Comparison of ENCODE assay signal across 8 cellular contexts in the genomic region with DNA sequence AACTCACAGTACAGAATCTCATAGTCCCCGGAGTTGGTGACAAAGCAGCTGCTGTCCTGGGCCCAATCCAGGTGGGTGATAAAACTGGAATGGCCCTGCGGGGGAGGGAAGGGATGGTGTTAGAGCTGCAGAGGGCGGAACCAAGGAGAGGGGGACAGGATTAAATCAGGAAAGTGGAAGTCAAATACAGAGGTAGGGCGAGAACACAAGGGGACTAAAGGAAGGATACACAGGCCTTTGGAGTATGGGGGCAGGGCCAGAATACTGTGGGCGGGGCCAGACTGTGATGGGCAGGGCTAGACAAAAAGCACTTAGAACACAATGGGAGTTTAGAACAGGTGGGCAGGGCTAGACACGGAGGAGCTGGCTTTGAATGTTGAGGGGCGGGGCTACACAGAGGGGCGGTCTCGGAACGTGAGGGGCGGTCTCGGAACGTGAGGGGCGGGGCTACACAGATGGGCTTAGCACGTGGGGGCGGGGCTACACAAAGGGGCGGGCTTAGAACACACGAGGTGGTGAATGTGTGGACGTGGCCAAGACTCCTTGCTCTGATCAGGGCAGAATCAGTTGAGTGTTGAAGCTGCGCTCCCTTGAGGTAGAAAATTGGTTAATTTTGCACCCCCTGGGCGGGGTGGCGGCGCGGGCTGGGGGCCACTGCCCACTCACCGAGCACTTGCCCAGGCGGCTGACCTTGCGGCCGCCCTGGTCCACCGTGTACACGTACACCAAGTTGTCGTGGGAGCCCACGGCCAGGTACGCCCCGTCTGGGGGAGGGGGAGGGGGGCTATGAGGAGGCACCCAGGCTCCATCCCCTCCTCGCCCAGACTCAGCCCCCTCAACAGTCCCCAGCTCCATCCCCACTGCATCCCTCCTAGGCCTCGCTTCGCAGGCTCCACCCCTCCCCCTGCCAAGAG. TPM values are rescaled to one million over a fixed set of nuclear protein-coding genes. Genes with fewer than 3 reads are reported as not detected.
DNase-seq lines count a peak whose midpoint lies in the region; ATAC-seq, FAIRE-seq and TF ChIP-seq lines count a peak whose summit lies in the region.

No MANE protein-coding gene starts in this region.

- TF ChIP-seq RAD21 in GM12878 (IDR thresholded peaks at IDR 0.05; ENCODE audit: insufficient read depth, low read depth, low read length), result no peak

- 52% methylated on average over 24 of the region's 37 CpGs for WGBS in GM12878 (ENCODE audit: insufficient coverage, insufficient replicate concordance, low lambda C conversion rate, missing lambda C conversion rate)

- no peaks in the 10 kb centered on the region for H3K27me3 ChIP-seq in GM12878 (replicated peaks in 1 of 2; ENCODE audit: control insufficient read depth in 2 of 2, insufficient read depth in 2 of 2, low read length in 1 of 2)
- H3K27me3 ChIP-seq in iPS-18a (ENCODE audit: control insufficient read depth, insufficient read depth, low read length), result no peaks in the 10 kb centered on the region

- peak; percentile 33 for FAIRE-seq in TTC549 (lab: Jason Lieb, UNC)
- FAIRE-seq in GM12878 (lab: Jason Lieb, UNC), result peak; percentile 57

- TF ChIP-seq POLR2A in GM12878 (IDR thresholded peaks at IDR 0.05; ENCODE audit: low read depth, low read length), result 0 out of 2 replicates have a peak, but pooled peaks have one; percentile 29

- SMC1A ChIA-PET in GM12878 (lab: Charles Lee; ENCODE audit: uncharacterized antibody, unreplicated experiment), result interaction anchor here (5.1 kb wide), 1 partner anchor 25 kb away, joined by 39 read pairs; a partner anchor contains a TSS

- H3K4me2 ChIP-seq in GM12878 (ENCODE audit: control insufficient read depth, insufficient read depth), result no peak overlapping the region; the same call in 1 of the 2 replicates

- no peaks in the 10 kb centered on the region for H4K20me1 ChIP-seq in GM12878 (ENCODE audit: control insufficient read depth, insufficient read depth)

- RAD21 ChIA-PET in GM12878 (lab: Charles Lee; ENCODE audit: unreplicated experiment), result interaction anchor here (0.5 to 3.3 kb wide), 3 partner anchors 26 to 92 kb away, joined by 3 to 27 read pairs (median 5); no protein-coding TSS in a partner anchor

- CTCF ChIA-PET in GM12878 (lab: Yijun Ruan, JAX), result interaction anchor here (1.0 to 4.7 kb wide), 4 partner anchors 15 to 176 kb away, joined by 3 to 43 read pairs (median 4); no protein-coding TSS in a partner anchor

- peaks cover 14 to 23% of the 10 kb centered on the region in 2 experiments for H3K36me3 ChIP-seq in GM12878 (ENCODE audit: control insufficient read depth in 2 of 2, insufficient read depth in 2 of 2, low read length in 1 of 2)
- peaks cover 6% of the 10 kb centered on the region for H3K36me3 ChIP-seq in iPS-18a (ENCODE audit: control insufficient read depth, low read depth, low read length)

- H2AFZ ChIP-seq in GM12878 (ENCODE audit: control insufficient read depth, low read depth, low read length), result no peak overlapping the region

- BruUV-seq in GM12878 (replicated peaks; lab: Mats Ljungman, UMichigan), result no TSS peak

- POLR2A ChIA-PET in GM12878 (lab: Charles Lee), result interaction anchor here (0.6 to 2.7 kb wide), 6 partner anchors 11 to 185 kb away, joined by 3 to 25 read pairs (median 4); a partner anchor contains a TSS

- H3K79me2 ChIP-seq in GM12878 (ENCODE audit: control insufficient read depth, insufficient read depth, low read length), result no peaks in the 10 kb centered on the region

- no peak for TF ChIP-seq EP300 in GM12878 (IDR thresholded peaks at IDR 0.05; ENCODE audit: borderline replicate concordance in 1 of 2, control insufficient read depth in 1 of 2, low read depth in 2 of 2, low read length in 2 of 2)

- H3K4me3 ChIP-seq in GM12878 (no peak overlapping the region), iPS-18a (ENCODE audit: low read length) (peak overlapping the region; percentile 81)

- H3K9me3 ChIP-seq in GM12878 (replicated peaks; ENCODE audit: control insufficient read depth, insufficient read depth, low read length) (no peaks in the 10 kb centered on the region), iPS-18a (ENCODE audit: control insufficient read depth, low read depth, low read length) (no peaks in the 10 kb centered on the region)

- ATAC-seq in GM18502 (IDR thresholded peaks at IDR 0.05; ENCODE audit: poor library complexity, unreplicated experiment) (peak; percentile 64), GM12878 (peak; percentile 91), GM19397 (IDR thresholded peaks at IDR 0.05; ENCODE audit: unreplicated experiment) (no peak), HG03342 (IDR thresholded peaks at IDR 0.05; ENCODE audit: unreplicated experiment) (no peak)

- DNase-seq in NCI-H1436 (lab: John Stamatoyannopoulos, UW) (peak; percentile 86), GM12878 (ENCODE audit: low read depth, low spot score) (peak; percentile 48)
- DNase-seq in stimulated activated CD4-positive, alpha-beta T cell treated with anti-CD3 and anti-CD28 coated beads, Interleukin-15, amount 100 ng/mL, for 48 hours (ENCODE audit: low read depth in 2 of 2), result peak; percentile 89 to 90

- no peak for TF ChIP-seq CTCF in GM12878 (IDR thresholded peaks at IDR 0.05 in 2 of 3, conservative IDR thresholded peaks at IDR 0.05 in 1 of 3; ENCODE audit: control insufficient read depth in 2 of 3, extremely low read depth in 1 of 3, insufficient read depth in 1 of 3, low read depth in 3 of 3, low read length in 3 of 3)

- intact Hi-C loops in GM12878 (cut with micrococcal nuclease; ENCODE audit: unreplicated experiment), result loop anchor here (2.0 kb wide), 1 partner anchor 27 kb away; no protein-coding TSS in a partner anchor

- in situ Hi-C loops in GM12878 (cut with MboI), result no loop called here

- H3K4me1 ChIP-seq in GM12878 (ENCODE audit: control insufficient read depth, insufficient read depth, low read length), result peaks cover 18% of the 10 kb centered on the region
- no peaks in the 10 kb centered on the region for H3K4me1 ChIP-seq in iPS-18a (ENCODE audit: control insufficient read depth, low read depth, low read length)

- H3K27ac ChIP-seq in GM12878 (ENCODE audit: control insufficient read depth, insufficient read depth) (no peak overlapping the region), iPS-18a (ENCODE audit: low read length) (peak overlapping the region; percentile 80)

- no peak overlapping the region for H3K9ac ChIP-seq in GM12878 (ENCODE audit: control insufficient read depth, insufficient read depth, low read length)
- H3K9ac ChIP-seq in iPS-18a (ENCODE audit: low read length), result peak overlapping the region; percentile 74

RNA-seq across cellular contexts. Expression of a gene that starts 14.0 kb away (rescaled TPM):
- 0.10 TPM in 1 of 2 replicates, not detected in the other for total RNA-seq in GM12878 (2013; cell fraction: nucleolus; rRNA removed)
- total RNA-seq in GM12878 (2014; rRNA removed) (not detected in 2 replicates), GM12878 (2014; rRNA removed; fragmentation: Illumina TruSeq; extraction: Trizol) (not detected in 2 replicates), GM12878 (2021) (not detected in 2 replicates)
- polyA plus RNA-seq in GM12878 (2011; ENCODE audit: low read depth), result not detected
- polyA plus RNA-seq in GM12878 (2011; rRNA removed) (not detected in 2 replicates), GM12878 (2014; fragmentation: Illumina TruSeq; extraction: Trizol) (not detected in 2 replicates), GM12878 (2014; fragmentation: Nextera tagmentation; extraction: Ambion mirVana) (not detected), GM12878 (2014; rRNA removed) (0.03 TPM in 1 of 2 replicates, not detected in the other), GM12878 (2016; fragmentation: Nextera tagmentation; extraction: Ambion mirVana) (not detected)
- 0.07 TPM in 1 of 2 replicates, not detected in the other for polyA plus RNA-seq in GM12878 (2011; cell fraction: cytosol; rRNA removed)
- 0.12 and 0.13 TPM in 2 replicates for polyA plus RNA-seq in GM12878 (2011; cell fraction: nucleus; rRNA removed)
- not detected in 2 replicates for polyA plus RNA-seq in GM12878 (2012)
- polyA minus RNA-seq in GM12878 (2011; rRNA and poly(A)+ RNA removed), result not detected in 2 replicates
- not detected in 2 replicates for polyA minus RNA-seq in GM12878 (2011; cell fraction: cytosol; rRNA and poly(A)+ RNA removed)
- not detected in 2 replicates for polyA minus RNA-seq in GM12878 (2011; cell fraction: nucleus; rRNA and poly(A)+ RNA removed)

RNA-seq across cellular contexts. Expression of a gene that starts 23.1 kb away (rescaled TPM):
- 163 and 188 TPM in 2 replicates for total RNA-seq in GM12878 (2013; cell fraction: nucleolus; rRNA removed)
- total RNA-seq in GM12878 (2014; rRNA removed) (44.0 and 46.7 TPM in 2 replicates), GM12878 (2014; rRNA removed; fragmentation: Illumina TruSeq; extraction: Trizol) (23.4 and 23.8 TPM in 2 replicates), GM12878 (2021) (64.0 and 72.2 TPM in 2 replicates)
- 29.8 TPM for polyA plus RNA-seq in GM12878 (2011; ENCODE audit: low read depth)
- polyA plus RNA-seq in GM12878 (2011; rRNA removed) (28.4 and 47.7 TPM in 2 replicates), GM12878 (2014; fragmentation: Illumina TruSeq; extraction: Trizol) (18.2 and 25.3 TPM in 2 replicates), GM12878 (2014; fragmentation: Nextera tagmentation; extraction: Ambion mirVana) (1 to 10 TPM; 1.6 to 2.2 TPM), GM12878 (2014; rRNA removed) (56.1 and 56.6 TPM in 2 replicates), GM12878 (2016; fragmentation: Nextera tagmentation; extraction: Ambion mirVana) (10 to 100 TPM; 27.4 to 27.6 TPM)
- polyA plus RNA-seq in GM12878 (2011; cell fraction: cytosol; rRNA removed), result 56.3 and 65.9 TPM in 2 replicates
- polyA plus RNA-seq in GM12878 (2011; cell fraction: nucleus; rRNA removed), result 324 and 327 TPM in 2 replicates
- polyA plus RNA-seq in GM12878 (2012), result 60.4 and 77.9 TPM in 2 replicates
- polyA minus RNA-seq in GM12878 (2011; rRNA and poly(A)+ RNA removed), result 48.7 and 64.3 TPM in 2 replicates
- polyA minus RNA-seq in GM12878 (2011; cell fraction: cytosol; rRNA and poly(A)+ RNA removed), result 22.5 and 26.9 TPM in 2 replicates
- 71.6 and 94.8 TPM in 2 replicates for polyA minus RNA-seq in GM12878 (2011; cell fraction: nucleus; rRNA and poly(A)+ RNA removed)

RNA-seq across cellular contexts. Expression of a gene that starts 31.4 kb away (rescaled TPM):
- total RNA-seq in GM12878 (2013; cell fraction: nucleolus; rRNA removed), result 11.7 and 16.1 TPM in 2 replicates
- total RNA-seq in GM12878 (2014; rRNA removed) (5.9 and 8.0 TPM in 2 replicates), GM12878 (2014; rRNA removed; fragmentation: Illumina TruSeq; extraction: Trizol) (9.8 and 10.0 TPM in 2 replicates), GM12878 (2021) (18.1 and 22.2 TPM in 2 replicates)
- 4.2 TPM for polyA plus RNA-seq in GM12878 (2011; ENCODE audit: low read depth)
- polyA plus RNA-seq in GM12878 (2011; rRNA removed) (15.0 and 24.3 TPM in 2 replicates), GM12878 (2014; fragmentation: Illumina TruSeq; extraction: Trizol) (10.6 and 12.8 TPM in 2 replicates), GM12878 (2014; fragmentation: Nextera tagmentation; extraction: Ambion mirVana) (1 to 10 TPM; 2.2 to 2.3 TPM), GM12878 (2014; rRNA removed) (11.4 and 13.8 TPM in 2 replicates), GM12878 (2016; fragmentation: Nextera tagmentation; extraction: Ambion mirVana) (10 to 100 TPM; 21.7 to 22.4 TPM)
- polyA plus RNA-seq in GM12878 (2011; cell fraction: cytosol; rRNA removed), result 32.7 and 39.1 TPM in 2 replicates
- polyA plus RNA-seq in GM12878 (2011; cell fraction: nucleus; rRNA removed), result 9.0 and 14.1 TPM in 2 replicates
- polyA plus RNA-seq in GM12878 (2012), result 7.4 and 7.6 TPM in 2 replicates
- 23.6 and 30.2 TPM in 2 replicates for polyA minus RNA-seq in GM12878 (2011; rRNA and poly(A)+ RNA removed)
- 8.1 and 10.3 TPM in 2 replicates for polyA minus RNA-seq in GM12878 (2011; cell fraction: cytosol; rRNA and poly(A)+ RNA removed)
- polyA minus RNA-seq in GM12878 (2011; cell fraction: nucleus; rRNA and poly(A)+ RNA removed), result 1.6 and 3.3 TPM in 2 replicates

RNA-seq across cellular contexts. Expression of a gene that starts 52.0 kb away (rescaled TPM):
- 85.9 and 95.2 TPM in 2 replicates for total RNA-seq in GM12878 (2013; cell fraction: nucleolus; rRNA removed)
- total RNA-seq in GM12878 (2014; rRNA removed), result 14.5 and 17.8 TPM in 2 replicates
- 17.9 and 18.0 TPM in 2 replicates for total RNA-seq in GM12878 (2014; rRNA removed; fragmentation: Illumina TruSeq; extraction: Trizol)
- total RNA-seq in GM12878 (2021), result 22.1 and 25.6 TPM in 2 replicates
- 19.2 TPM for polyA plus RNA-seq in GM12878 (2011; ENCODE audit: low read depth)
- polyA plus RNA-seq in GM12878 (2011; rRNA removed), result 12.3 and 13.8 TPM in 2 replicates
- polyA plus RNA-seq in GM12878 (2011; cell fraction: cytosol; rRNA removed), result 9.7 and 14.7 TPM in 2 replicates
- 121 and 135 TPM in 2 replicates for polyA plus RNA-seq in GM12878 (2011; cell fraction: nucleus; rRNA removed)
- 31.5 and 53.5 TPM in 2 replicates for polyA plus RNA-seq in GM12878 (2012)
- polyA plus RNA-seq in GM12878 (2014; fragmentation: Illumina TruSeq; extraction: Trizol), result 10.5 and 13.6 TPM in 2 replicates
- 1 to 10 TPM; 1.7 TPM for polyA plus RNA-seq in GM12878 (2014; fragmentation: Nextera tagmentation; extraction: Ambion mirVana)
- polyA plus RNA-seq in GM12878 (2014; rRNA removed), result 26.3 and 27.1 TPM in 2 replicates
- 1 to 10 TPM; 4.2 to 5.4 TPM for polyA plus RNA-seq in GM12878 (2016; fragmentation: Nextera tagmentation; extraction: Ambion mirVana)
- 19.0 and 34.2 TPM in 2 replicates for polyA minus RNA-seq in GM12878 (2011; rRNA and poly(A)+ RNA removed)
- polyA minus RNA-seq in GM12878 (2011; cell fraction: cytosol; rRNA and poly(A)+ RNA removed), result 7.2 and 8.6 TPM in 2 replicates
- polyA minus RNA-seq in GM12878 (2011; cell fraction: nucleus; rRNA and poly(A)+ RNA removed), result 47.6 and 63.2 TPM in 2 replicates

Comparison
In these comparisons a context has a peak if more than half of its experiments do, and no peak if none do; other contexts are left out.
1. ATAC-seq: peak in GM18502 (single experiment) and GM12878 (single experiment); none in GM19397 (single experiment) and HG03342 (single experiment).
2. Peak in every context shown above with its lines, with median percentiles within 50 percentile points of each other: DNase-seq.